Comparison of ENCODE assay signal across 8 cellular contexts in genomic region chr18:57737661-57738060, GRCh38.
DNase-seq lines count a peak whose midpoint lies in the region; ATAC-seq, FAIRE-seq and TF ChIP-seq lines count a peak whose summit lies in the region.

No MANE protein-coding gene starts in this region.

- H3K4me1 ChIP-seq in Caco-2 (no peaks in the 10 kb centered on the region), pancreas (peaks cover 0 to 14% (median 5%) of the 10 kb centered on the region in 3 donors)

- CTCF ChIA-PET in Caco-2 (lab: Charles Lee), result no interaction called here

- peak; percentile 72 to 95 (median 86) for ATAC-seq in pancreas

- H3K4me3 Mint-ChIP-seq in Caco-2 (ENCODE audit: unreplicated experiment), result peak overlapping the region; percentile 3

- no TSS peak for BruUV-seq in Caco-2 (replicated peaks; lab: Mats Ljungman, UMichigan)

- no peaks in the 10 kb centered on the region for H3K9me3 Mint-ChIP-seq in Caco-2 (ENCODE audit: unreplicated experiment)

- intact Hi-C loops in Caco-2 (cut with micrococcal nuclease; ENCODE audit: unreplicated experiment), result no loop called here
- intact Hi-C loops in pancreas (cut with DNase I), result no loop called here

- FAIRE-seq in pancreas (lab: Jason Lieb, UNC), result no peak

- no peaks in the 10 kb centered on the region for H3K36me3 Mint-ChIP-seq in Caco-2 (ENCODE audit: insufficient read depth, unreplicated experiment)

- peak overlapping the region in 2 of 4 donors; percentile 14 to 34 for H3K27ac ChIP-seq in pancreas

- H3K4me1 Mint-ChIP-seq in Caco-2 (ENCODE audit: low read depth, unreplicated experiment), result no peaks in the 10 kb centered on the region

- no peaks in the 10 kb centered on the region for H3K27me3 Mint-ChIP-seq in Caco-2 (ENCODE audit: insufficient read depth, unreplicated experiment)

- POLR2A ChIA-PET in Caco-2 (lab: Charles Lee), result no interaction called here

- DNase-seq in Caco-2 (peak in 1 of 2 experiments; percentile 21), SIG-M5 (lab: John Stamatoyannopoulos, UW) (peak; percentile 88), fibroblast of pulmonary artery (ENCODE audit: low read depth) (peak; percentile 98), pancreas (peak in 4 of 6 donors; percentile 45 to 70 (median 54)), NCI-H82 treated with DMSO at 0.1 percent for 48 hours (lab: John Stamatoyannopoulos, UW; ENCODE audit: unreplicated experiment) (no peak), T-helper 2 cell (no peak)
- DNase-seq in effector CD4-positive, alpha-beta T cell, result no peak
- DNase-seq in activated naive CD4-positive, alpha-beta T cell treated with anti-CD3 and anti-CD28 coated beads, Interleukin-2, amount 50 U/mL, for 16 hours, result no peak

- no peak overlapping the region for H3K27ac Mint-ChIP-seq in Caco-2 (ENCODE audit: unreplicated experiment)

- H3K36me3 ChIP-seq in Caco-2 (ENCODE audit: control insufficient read depth, insufficient read depth, low read length) (no peaks in the 10 kb centered on the region), pancreas (no peaks in the 10 kb centered on the region)

- H3K9me3 ChIP-seq in Caco-2 (no peaks in the 10 kb centered on the region), pancreas (no peaks in the 10 kb centered on the region)

- TF ChIP-seq CTCF in Caco-2 (IDR thresholded peaks at IDR 0.05; ENCODE audit: insufficient read depth in 1 of 2, low read depth in 1 of 2, low read length in 1 of 2, severe bottlenecking in 1 of 2, unreplicated experiment in 1 of 2) (no peak), fibroblast of pulmonary artery (IDR thresholded peaks at IDR 0.05; ENCODE audit: low read length, missing control alignments) (no peak), pancreas (IDR thresholded peaks at IDR 0.05) (no peak)

- H3K4me3 ChIP-seq in Caco-2 (ENCODE audit: low read depth, low read length) (no peak overlapping the region), fibroblast of pulmonary artery (replicated peaks; ENCODE audit: low read depth, low read length) (peak overlapping the region; percentile 31), pancreas (no peak overlapping the region)

- H3K27me3 ChIP-seq in Caco-2 (replicated peaks; ENCODE audit: control insufficient read depth, insufficient read depth, low read length), result no peaks in the 10 kb centered on the region
- H3K27me3 ChIP-seq in pancreas, result no peaks in the 10 kb centered on the region

- WGBS in pancreas, 2 donors, result 24 to 31% methylated on average over 6 of the region's 6 CpGs

Comparison
In these comparisons a context has a peak if more than half of its experiments do, and no peak if none do; other contexts are left out.
1. DNase-seq: peak in SIG-M5 (single experiment), fibroblast of pulmonary artery (single experiment) and pancreas (4 of 6); none in effector CD4-positive, alpha-beta T cell (single experiment), NCI-H82 treated with DMSO at 0.1 percent for 48 hours (single experiment), T-helper 2 cell (0 of 5) and activated naive CD4-positive, alpha-beta T cell treated with anti-CD3 and anti-CD28 coated beads, Interleukin-2, amount 50 U/mL, for 16 hours (single experiment).